In the genomic region with DNA sequence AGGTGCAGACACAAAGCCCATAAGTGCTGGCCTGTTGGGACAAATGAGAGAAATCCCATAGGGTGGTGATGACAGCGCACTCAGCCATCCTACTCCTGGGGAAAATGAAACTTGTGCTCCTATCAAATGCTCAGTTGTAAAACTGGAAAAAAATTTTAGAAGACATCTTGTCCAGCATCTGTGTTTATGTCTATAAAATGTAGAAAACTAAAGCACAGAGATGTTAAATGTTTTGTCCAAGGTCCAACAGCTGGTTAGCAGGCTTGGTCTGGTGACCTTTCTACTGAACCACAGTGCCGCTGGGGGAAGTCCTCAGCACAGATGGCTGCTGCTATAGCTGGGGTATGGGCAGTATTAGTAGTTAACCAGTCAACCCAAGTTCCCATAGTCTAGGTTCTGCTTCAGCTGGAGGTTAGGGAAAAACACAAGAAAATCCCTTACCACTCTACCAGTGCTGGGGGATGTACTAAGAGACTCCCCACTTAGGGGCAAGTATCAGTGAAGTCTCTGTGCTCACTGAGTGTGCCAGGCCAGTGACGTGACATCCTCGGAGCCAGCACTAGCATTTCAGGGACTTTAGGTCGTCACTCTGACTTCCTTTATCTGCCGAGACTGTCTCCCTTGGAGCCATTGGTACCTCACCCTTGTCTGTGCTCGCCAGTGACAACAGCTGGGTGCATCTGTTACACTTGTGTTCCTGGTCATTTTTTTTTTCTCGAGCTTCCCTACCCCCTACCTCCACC, we compare ENCODE assay signal across 9 cellular contexts. TPM values are rescaled to one million over a fixed set of nuclear protein-coding genes. Genes with fewer than 3 reads are reported as not detected.
DNase-seq lines count a peak whose midpoint lies in the region; ATAC-seq and TF ChIP-seq lines count a peak whose summit lies in the region.
"Had no signal": no experiment of that assay in that cellular context is flagged by ENCODE, and none has a peak within 500 bp of the region (broad histone marks: within the 10 kb centered on the region; RNA-seq: fewer than 3 reads in every experiment).

No MANE protein-coding gene starts in this region.

- H3K4me3 ChIP-seq in right atrium auricular region: no peak overlapping the region

- DNase-seq in GM13977 (ENCODE audit: low spot score) (peak; percentile 78), right atrium auricular region (ENCODE audit: low spot score) (no peak), ecto neural progenitor cell (ENCODE audit: low spot score) (no peak), NCI-H226 (no peak), CD1c-positive myeloid dendritic cell (ENCODE audit: extremely low spot score) (no peak), KG1 (lab: John Stamatoyannopoulos, UW) (no peak)

- TF ChIP-seq CTCF in GM13977 (IDR thresholded peaks at IDR 0.05; ENCODE audit: extremely low read depth, insufficient read depth, missing control alignments) (no peak), right atrium auricular region (IDR thresholded peaks at IDR 0.05) (no peak)

- H3K27me3 ChIP-seq in right atrium auricular region: no peaks in the 10 kb centered on the region

- in situ Hi-C loops in GM13977 (cut with MboI; ENCODE audit: low pct_unique_long_range_greater_than_20kb, low sequenced_read_pairs, unreplicated experiment): no loop called here

- H3K27ac ChIP-seq in right atrium auricular region: peak overlapping the region; percentile 2 to 4

- peak; percentile 53 for ATAC-seq in GM21381 (IDR thresholded peaks at IDR 0.05; ENCODE audit: unreplicated experiment)
- ATAC-seq in HG03457 (IDR thresholded peaks at IDR 0.05; ENCODE audit: unreplicated experiment): peak; percentile 57
- ATAC-seq: Panc1 had no signal

- H3K36me3 ChIP-seq in right atrium auricular region: no peaks in the 10 kb centered on the region

- H3K9me3 ChIP-seq in right atrium auricular region: no peaks in the 10 kb centered on the region

- peaks cover 0 to 23% of the 10 kb centered on the region in 2 donors for H3K4me1 ChIP-seq in right atrium auricular region

RNA-seq across cellular contexts. Expression of a gene that starts 1.9 kb away (rescaled TPM):
- total RNA-seq in right atrium auricular region: 10 to 100 TPM in 1 of 2 donors, 1 to 10 TPM in 1; 9.8 to 11.1 TPM

RNA-seq across cellular contexts. Expression of a gene that starts 42.0 kb away (rescaled TPM):
- total RNA-seq in right atrium auricular region: 1 to 10 TPM; 4.7 to 9.9 TPM
